Comparison of ENCODE assay signal across 30 cellular contexts in the genomic region with DNA sequence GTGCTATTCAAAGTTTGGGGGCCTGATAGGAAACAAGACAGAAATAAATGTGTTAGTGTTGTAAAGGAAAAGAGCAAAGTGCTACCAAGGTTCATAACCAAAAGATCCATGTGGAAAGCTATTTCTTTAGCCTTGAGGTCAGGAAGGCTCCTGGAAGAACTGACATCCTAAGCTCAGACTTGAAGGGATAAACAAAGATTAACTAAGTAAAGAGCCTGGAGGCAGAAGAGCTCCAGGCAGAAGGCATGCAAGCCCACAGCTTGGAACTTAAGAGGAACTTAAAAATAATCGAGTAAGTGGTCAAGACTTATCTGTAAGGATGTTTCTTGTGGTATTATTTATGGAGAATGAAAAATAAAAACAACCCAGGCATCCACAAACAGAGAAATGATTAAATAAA.
"Had no signal": no experiment of that assay in that cellular context is flagged by ENCODE, and none has a peak within 500 bp of the region (broad histone marks: within the 10 kb centered on the region; RNA-seq: fewer than 3 reads in every experiment).

No MANE protein-coding gene starts in this region.

- H3K36me3 ChIP-seq: adrenal gland, SJCRH30 had no signal

- H3K4me1 ChIP-seq: adrenal gland, SJCRH30 had no signal

- H3K27me3 ChIP-seq: adrenal gland had no signal

- H3K9ac ChIP-seq: KMS-11 had no signal

- DNase-seq: activated CD4-positive, alpha-beta T cell treated with anti-CD3 and anti-CD28 coated beads for 36 hours; activated CD4-positive, alpha-beta T cell treated with anti-CD3 and anti-CD28 coated beads, Interleukin-2, amount 10 ng/mL, durations not matched to agents 7 days and 5 days; activated CD4-positive, alpha-beta T cell treated with anti-CD3 and anti-CD28 coated beads, Interleukin-2, amount 50 U/mL, for 48 hours; activated CD8-positive, alpha-beta T cell treated with anti-CD3 and anti-CD28 coated beads, Interleukin-2, amount 10 ng/mL, durations not matched to agents 7 days and 5 days; activated gamma-delta T cell; activated naive CD4-positive, alpha-beta T cell treated with Interleukin-2 at 50 U/mL for 16 hours; activated naive CD8-positive, alpha-beta T cell treated with anti-CD3 and anti-CD28 coated beads, Interleukin-2, amount 10 ng/mL, durations not matched to agents 7 days and 5 days; activated T-cell treated with anti-CD3 and anti-CD28 coated beads, Interleukin-2, amount 50 U/mL, for 24 hours; adrenal gland; anterior cingulate cortex; caudate nucleus; cerebellar nuclear complex; NCI-H1092 treated with DMSO at 0.1 percent for 48 hours; NCI-H1417; NCI-H146; NCI-H187; NCI-H2081; NCI-H2171 treated with DMSO at 0.1 percent for 48 hours; NCI-H2227 treated with DMSO at 0.1 percent for 48 hours; NCI-H446 treated with DMSO at 0.1 percent for 48 hours; NCI-H524; NCI-H69; NK-92 treated with Interleukin-12 subunit alpha and Interleukin-12 subunit beta, amount 100 ng/mL, for 24 hours; OCI-M1; SHP77; SJCRH30; T1000 had no signal

- H3K4me3 ChIP-seq: adrenal gland, SJCRH30, SK-N-MC had no signal

- ATAC-seq: activated CD4-positive, alpha-beta T cell treated with anti-CD3 and anti-CD28 coated beads for 36 hours; activated CD4-positive, CD25-positive, alpha-beta regulatory T cell treated with anti-CD3 and anti-CD28 coated beads, Interleukin-2, amount 50 U/mL, for 24 hours; activated CD8-positive, alpha-beta T cell treated with anti-CD3 and anti-CD28 coated beads, Interleukin-2, amount 10 ng/mL, durations not matched to agents 7 days and 5 days had no signal

- H3K4me2 ChIP-seq: KMS-11 had no signal

- H3K27ac ChIP-seq: adrenal gland, KMS-11, SJCRH30, SK-N-MC had no signal

- H3K9me3 ChIP-seq: adrenal gland, SJCRH30 had no signal
